Comparison of ENCODE assay signal across 8 cellular contexts in genomic region chr7:150368098-150368883, GRCh38. TPM values are rescaled to one million over a fixed set of nuclear protein-coding genes. Genes with fewer than 3 reads are reported as not detected.
DNase-seq lines count a peak whose midpoint lies in the region; ATAC-seq, FAIRE-seq and TF ChIP-seq lines count a peak whose summit lies in the region.

TSS of gene REPIN1 (plus strand) at chr7:150368822. CDS start at chr7:150369712, 890 bp downstream.

- H3K27me3 ChIP-seq in GM23338 (ENCODE audit: insufficient read depth) (no peaks in the 10 kb centered on the region), Loucy (ENCODE audit: insufficient read depth, low read length, poor library complexity, severe bottlenecking) (peaks cover 6% of the 10 kb centered on the region), neuronal stem cell (ENCODE audit: control insufficient read depth in 3 of 3, insufficient read depth in 3 of 3, low read depth in 1 of 3, low read length in 3 of 3) (no peaks in the 10 kb centered on the region), subcutaneous abdominal adipose tissue (ENCODE audit: control insufficient read depth in 5 of 5, insufficient read depth in 4 of 5, low read length in 5 of 5) (no peaks in the 10 kb centered on the region)

- peaks cover 19% of the 10 kb centered on the region for H3K79me1 ChIP-seq in neuronal stem cell (ENCODE audit: low read depth, low read length)

- peaks cover 53% of the 10 kb centered on the region for H3K4me1 Mint-ChIP-seq in GM23338

- peak within 1 kb of the TSS; percentile 95 for H3K23ac ChIP-seq in neuronal stem cell (ENCODE audit: low read depth, low read length, poor library complexity)

- H3K9ac ChIP-seq in Loucy (ENCODE audit: low read depth, low read length, poor library complexity, severe bottlenecking) (peak within 1 kb of the TSS; percentile 100), neuronal stem cell (ENCODE audit: low read depth, low read length, poor library complexity) (peak within 1 kb of the TSS; percentile 94), subcutaneous abdominal adipose tissue (ENCODE audit: low read length in 5 of 5) (peak within 1 kb of the TSS; percentile 79 to 94 (median 91))

- peak within 1 kb of the TSS; percentile 99 for H2AK5ac ChIP-seq in neuronal stem cell (ENCODE audit: low read depth, low read length)

- peaks cover 5% of the 10 kb centered on the region for H4K20me1 ChIP-seq in GM23338 (replicated peaks; ENCODE audit: insufficient read depth)
- H4K20me1 ChIP-seq in Loucy (ENCODE audit: insufficient read depth, low read length, poor library complexity, severe bottlenecking): peaks cover 41% of the 10 kb centered on the region

- H3K4me1 ChIP-seq in GM23338 (ENCODE audit: insufficient read depth) (peaks cover 45% of the 10 kb centered on the region), Loucy (ENCODE audit: insufficient read depth, low read length, poor library complexity, severe bottlenecking) (peaks cover 53% of the 10 kb centered on the region), neuronal stem cell (ENCODE audit: control insufficient read depth in 2 of 2, insufficient read depth in 1 of 2, low read depth in 1 of 2, low read length in 2 of 2) (peaks cover 9 to 19% of the 10 kb centered on the region in 2 donors), subcutaneous abdominal adipose tissue (ENCODE audit: control insufficient read depth in 5 of 5, insufficient read depth in 5 of 5, low read length in 5 of 5) (peaks cover 11 to 56% (median 51%) of the 10 kb centered on the region in 5 donors)

- TF ChIP-seq CTCF in GM23338 (conservative IDR thresholded peaks at IDR 0.05; ENCODE audit: low read depth in 2 of 2) (no peak), Loucy (conservative IDR thresholded peaks at IDR 0.05; ENCODE audit: low read length) (no peak)

- peak within 1 kb of the TSS; percentile 98 for H3K4me3 Mint-ChIP-seq in GM23338

- H3K36me3 Mint-ChIP-seq in GM23338 (ENCODE audit: low read depth): peaks cover 34% of the 10 kb centered on the region

- peak within 1 kb of the TSS; percentile 96 for H3K27ac ChIP-seq in GM23338 (ENCODE audit: low read depth)
- H3K27ac ChIP-seq in neuronal stem cell (replicated peaks; ENCODE audit: low read length): peak within 1 kb of the TSS; percentile 92
- peak within 1 kb of the TSS; percentile 94 for H3K27ac ChIP-seq in subcutaneous abdominal adipose tissue (ENCODE audit: low read depth, low read length)

- H3K14ac ChIP-seq in neuronal stem cell (ENCODE audit: low read length): peak within 1 kb of the TSS; percentile 71

- H3K4me3 ChIP-seq in GM23338: peak within 1 kb of the TSS; percentile 81
- peak within 1 kb of the TSS; percentile 99 for H3K4me3 ChIP-seq in Loucy (ENCODE audit: low read length, poor library complexity, severe bottlenecking)
- peak within 1 kb of the TSS; percentile 72 to 99 for H3K4me3 ChIP-seq in neuronal stem cell (ENCODE audit: low read length in 2 of 2)
- peak within 1 kb of the TSS; percentile 69 to 90 (median 84) for H3K4me3 ChIP-seq in subcutaneous abdominal adipose tissue (ENCODE audit: low read depth in 1 of 5, low read length in 5 of 5)

- H2BK120ac ChIP-seq in neuronal stem cell (ENCODE audit: low read depth, low read length): peak within 1 kb of the TSS; percentile 99

- H2BK12ac ChIP-seq in neuronal stem cell (ENCODE audit: low read length): peak within 1 kb of the TSS; percentile 63

- H2AFZ ChIP-seq in GM23338 (no peak within 1 kb of the TSS; the same call in 1 of the 2 replicates), Loucy (ENCODE audit: low read length) (peak within 1 kb of the TSS; percentile 9; the same call in 1 of the 2 replicates), neuronal stem cell (ENCODE audit: low read length) (peak within 1 kb of the TSS; percentile 95)

- H3K9me3 ChIP-seq in Loucy (ENCODE audit: insufficient read depth, low read depth, low read length) (no peaks in the 10 kb centered on the region), neuronal stem cell (replicated peaks in 1 of 2; ENCODE audit: control insufficient read depth in 2 of 2, insufficient read depth in 1 of 2, low read depth in 1 of 2, low read length in 2 of 2) (no peaks in the 10 kb centered on the region), subcutaneous abdominal adipose tissue (ENCODE audit: control insufficient read depth in 5 of 5, low read length in 5 of 5) (no peaks in the 10 kb centered on the region)

- H2BK15ac ChIP-seq in neuronal stem cell (ENCODE audit: low read length): peak within 1 kb of the TSS; percentile 91

- H2BK5ac ChIP-seq in neuronal stem cell (ENCODE audit: low read length): peak within 1 kb of the TSS; percentile 99

- peak within 1 kb of the TSS; percentile 94 for H4K91ac ChIP-seq in neuronal stem cell (ENCODE audit: low read depth, low read length, poor library complexity)

- H3K9me3 Mint-ChIP-seq in GM23338: no peaks in the 10 kb centered on the region

- H3K4ac ChIP-seq in neuronal stem cell (ENCODE audit: low read length): peak within 1 kb of the TSS; percentile 38

- peak; percentile 42 for ATAC-seq in GM23338

- peak within 1 kb of the TSS; percentile 98 for H3K18ac ChIP-seq in neuronal stem cell (ENCODE audit: low read length)

- peak; percentile 79 for DNase-seq in EL
- DNase-seq in GM23338 (ENCODE audit: low spot score): peak; percentile 84
- peak; percentile 88 for DNase-seq in SK-N-DZ (ENCODE audit: low spot score)
- DNase-seq in activated naive CD4-positive, alpha-beta T cell treated with Interleukin-2 at 50 U/mL for 16 hours: peak; percentile 80
- peak; percentile 91 to 96 for DNase-seq in frontal cortex (ENCODE audit: low spot score in 2 of 2)
- peak; percentile 90 for DNase-seq in neuronal stem cell (ENCODE audit: low spot score)

- H3K4me2 ChIP-seq in GM23338 (peak within 1 kb of the TSS; percentile 96), Loucy (ENCODE audit: low read depth, low read length, poor library complexity, severe bottlenecking) (peak within 1 kb of the TSS; percentile 89), neuronal stem cell (ENCODE audit: insufficient read depth, low read length, poor library complexity, severe bottlenecking) (peak within 1 kb of the TSS; percentile 97)

- peak within 1 kb of the TSS; percentile 100 for H3K27ac Mint-ChIP-seq in GM23338

- peak within 1 kb of the TSS; percentile 89 for H4K8ac ChIP-seq in neuronal stem cell (ENCODE audit: low read depth, low read length)

- H3K9me2 ChIP-seq in GM23338 (ENCODE audit: insufficient read depth): no peaks in the 10 kb centered on the region
- no peaks in the 10 kb centered on the region for H3K9me2 ChIP-seq in Loucy (replicated peaks; ENCODE audit: low read depth, low read length)

- H3K36me3 ChIP-seq in GM23338 (ENCODE audit: insufficient read depth) (0 out of 2 replicates have a peak, but pooled peaks cover 3% of the 10 kb centered on the region), Loucy (ENCODE audit: insufficient read depth, low read length) (peaks cover 9% of the 10 kb centered on the region; the same call in 1 of the 2 replicates), neuronal stem cell (replicated peaks in 1 of 2; ENCODE audit: control insufficient read depth in 2 of 2, insufficient read depth in 2 of 2, low read length in 2 of 2) (peaks cover 25 to 37% of the 10 kb centered on the region in 2 donors), subcutaneous abdominal adipose tissue (ENCODE audit: control insufficient read depth in 5 of 5, insufficient read depth in 5 of 5, low read length in 5 of 5) (peaks cover 0 to 31% (median 26%) of the 10 kb centered on the region in 5 donors)

- peaks cover 37% of the 10 kb centered on the region for H3K79me2 ChIP-seq in GM23338 (replicated peaks; ENCODE audit: insufficient read depth)
- H3K79me2 ChIP-seq in Loucy (ENCODE audit: insufficient read depth, low read length): peaks cover 57% of the 10 kb centered on the region

- H3F3A ChIP-seq in GM23338 (replicated peaks; ENCODE audit: low read depth) (peaks cover 19% of the 10 kb centered on the region), Loucy (ENCODE audit: low read depth) (0 out of 2 replicates have a peak, but pooled peaks cover 8% of the 10 kb centered on the region)

- no peak for FAIRE-seq in frontal cortex (lab: Jason Lieb, UNC)

- WGBS in neuronal stem cell (ENCODE audit: extremely low coverage in 2 of 2, insufficient read length in 2 of 2, insufficient replicate concordance in 1 of 2), 2 donors: no CpG with 5 or more reads among the region's 85 CpGs

- peaks cover 18% of the 10 kb centered on the region for H3K27me3 Mint-ChIP-seq in GM23338 (ENCODE audit: insufficient read depth, low read depth, poor library complexity)

TF ChIP-seq in GM23338, 12 proteins besides CTCF, POLR2A, EP300 and RAD21:
- peak; percentile 3; the same call in 1 of the 2 replicates for TF ChIP-seq CREB1 (CRISPR knock-in tag; IDR thresholded peaks at IDR 0.05; ENCODE audit: low read depth)
- peak; percentile 50 for TF ChIP-seq POLR2AphosphoS5 (IDR thresholded peaks at IDR 0.05; ENCODE audit: low read depth)
- no peak for TF ChIP-seq JUNB (IDR thresholded peaks at IDR 0.05; ENCODE audit: unreplicated experiment)

RNA-seq across cellular contexts. Expression of gene REPIN1, which starts in this region (rescaled TPM):
- total RNA-seq in GM23338 (2014; rRNA removed; shearing (Covaris generic)): 143 and 156 TPM in 2 replicates
- 29.2 and 29.8 TPM in 2 replicates for polyA plus RNA-seq in GM23338 (2016; fragmentation: Nextera tagmentation; extraction: Ambion mirVana)
- 153 and 165 TPM in 2 replicates for polyA plus RNA-seq in SK-N-DZ (2014; cell fraction: cytosol; rRNA removed)
- polyA plus RNA-seq in SK-N-DZ (2014; cell fraction: nucleus; rRNA removed): 147 and 176 TPM in 2 replicates
- 29.3 TPM for total RNA-seq in frontal cortex
- 84.5 TPM for polyA plus RNA-seq in neuronal stem cell (2013, experiment 1 of 2)
- 85.1 TPM for polyA plus RNA-seq in neuronal stem cell (2013, experiment 2 of 2)

Comparison
In these comparisons a context has a peak if more than half of its experiments do, and no peak if none do; other contexts are left out.
1. Peak in every context shown above with its lines: DNase-seq, ATAC-seq, H3K4me3 ChIP-seq and H3K27ac ChIP-seq.